ENCODE assay signal across 8 cellular contexts in genomic region chr11:62612366-62613274, GRCh38. TPM values are rescaled to one million over a fixed set of nuclear protein-coding genes. Genes with fewer than 3 reads are reported as not detected.
A peak's percentile ranks its signal among the peaks of the same experiment; 100 is the strongest.
DNase-seq lines count a peak whose midpoint lies in the region; ATAC-seq and TF ChIP-seq lines count a peak whose summit lies in the region.

Gene EML3, minus strand, starts transcription at chr11:62612775. Its CDS starts 318 bp downstream, at chr11:62612457.
A gene with protein sequence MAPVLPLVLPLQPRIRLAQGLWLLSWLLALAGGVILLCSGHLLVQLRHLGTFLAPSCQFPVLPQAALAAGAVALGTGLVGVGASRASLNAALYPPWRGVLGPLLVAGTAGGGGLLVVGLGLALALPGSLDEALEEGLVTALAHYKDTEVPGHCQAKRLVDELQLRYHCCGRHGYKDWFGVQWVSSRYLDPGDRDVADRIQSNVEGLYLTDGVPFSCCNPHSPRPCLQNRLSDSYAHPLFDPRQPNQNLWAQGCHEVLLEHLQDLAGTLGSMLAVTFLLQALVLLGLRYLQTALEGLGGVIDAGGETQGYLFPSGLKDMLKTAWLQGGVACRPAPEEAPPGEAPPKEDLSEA (plus strand): TSS chr11:62613257. CDS start chr11:62613282, 25 bp downstream.

- no peaks in the 10 kb centered on the region for H3K27me3 Mint-ChIP-seq in activated CD4-positive, alpha-beta T cell treated with anti-CD3 and anti-CD28 coated beads for 36 hours

- TF ChIP-seq CTCF in AG09319 (IDR thresholded peaks at IDR 0.05; ENCODE audit: low read depth, low read length): peak; percentile 58

- peak within 1 kb of the TSS; percentile 90 for H3K27ac Mint-ChIP-seq in activated CD4-positive, alpha-beta T cell treated with anti-CD3 and anti-CD28 coated beads for 36 hours

- no peaks in the 10 kb centered on the region for H3K9me3 Mint-ChIP-seq in activated CD4-positive, alpha-beta T cell treated with anti-CD3 and anti-CD28 coated beads for 36 hours (ENCODE audit: low read depth)

- H3K36me3 Mint-ChIP-seq in activated CD4-positive, alpha-beta T cell treated with anti-CD3 and anti-CD28 coated beads for 36 hours (ENCODE audit: low read depth): peaks cover 42% of the 10 kb centered on the region

- peak; percentile 83 for DNase-seq in AG09319 (ENCODE audit: extremely low read depth, low read depth)
- peak; percentile 46 to 80 for DNase-seq in NCI-H446 (lab: John Stamatoyannopoulos, UW)
- DNase-seq in activated CD4-positive, alpha-beta T cell treated with anti-CD3 and anti-CD28 coated beads for 36 hours: peak; percentile 91
- DNase-seq in left lobe of liver (ENCODE audit: low spot score): peak; percentile 87
- peak; percentile 87 to 92 for DNase-seq in stimulated activated CD4-positive, alpha-beta T cell treated with anti-CD3 and anti-CD28 coated beads, Interleukin-2, amount 100 ng/mL, for 24 hours

- H3K27ac ChIP-seq in cingulate gyrus (ENCODE audit: low read depth, low read length): peak within 1 kb of the TSS; percentile 78

- peaks cover 37% of the 10 kb centered on the region for H3K4me1 Mint-ChIP-seq in activated CD4-positive, alpha-beta T cell treated with anti-CD3 and anti-CD28 coated beads for 36 hours

- H3K4me3 Mint-ChIP-seq in activated CD4-positive, alpha-beta T cell treated with anti-CD3 and anti-CD28 coated beads for 36 hours: peak within 1 kb of the TSS; percentile 91

- CTCF ChIA-PET in activated CD4-positive, alpha-beta T cell treated with anti-CD3 and anti-CD28 coated beads for 36 hours (lab: Charles Lee): interaction anchor here (0.7 to 2.9 kb wide), 14 partner anchors 9 to 52 kb away, joined by 3 to 19 read pairs (median 4); partner anchors contain the start of genes B3GAT3, C11orf98, EEF1G and MTA2

- intact Hi-C loops in activated CD4-positive, alpha-beta T cell treated with anti-CD3 and anti-CD28 coated beads for 36 hours (cut with DNase I, micrococcal nuclease): loop anchor here (1.0 to 5.0 kb wide), 13 partner anchors 10 to 245 kb away; partner anchors contain the start of genes C11orf98 (in 2 of the 2), CSKMT (in 2 of the 2), GANAB (in 2 of the 2) and BSCL2 (in 1 of the 2)

- POLR2A ChIA-PET in activated CD4-positive, alpha-beta T cell treated with anti-CD3 and anti-CD28 coated beads for 36 hours (lab: Charles Lee): interaction anchor here (0.5 to 2.9 kb wide), 7 partner anchors 9 to 229 kb away, joined by 3 to 21 read pairs (median 6); partner anchors contain the start of genes B3GAT3, C11orf98, CSKMT and MTA2

- ATAC-seq in GM18868 (IDR thresholded peaks at IDR 0.05; ENCODE audit: unreplicated experiment) (peak; percentile 76), HG03097 (IDR thresholded peaks at IDR 0.05; ENCODE audit: low FRiP score, unreplicated experiment) (peak; percentile 49), left lobe of liver (peak; percentile 87)
- peak; percentile 78 for ATAC-seq in activated CD4-positive, alpha-beta T cell treated with anti-CD3 and anti-CD28 coated beads for 36 hours

RNA-seq across cellular contexts. Expression of gene EML3, which starts in this region (rescaled TPM):
- total RNA-seq in activated CD4-positive, alpha-beta T cell treated with anti-CD3 and anti-CD28 coated beads for 36 hours: 100 to 1,000 TPM; 101 to 112 TPM
- total RNA-seq in left lobe of liver: 29.9 TPM

RNA-seq across cellular contexts. Expression of the second gene that starts in this region (rescaled TPM):
- 1 to 10 TPM; 1.5 to 1.9 TPM for total RNA-seq in activated CD4-positive, alpha-beta T cell treated with anti-CD3 and anti-CD28 coated beads for 36 hours
- 1.1 TPM for total RNA-seq in left lobe of liver

Comparison
In these comparisons a context has a peak if more than half of its experiments do, and no peak if none do; other contexts are left out.
1. Peak in every context shown above with its lines: DNase-seq, ATAC-seq and H3K27ac ChIP-seq.